13 cellular contexts compared by ENCODE assay signal in genomic region chr3:112794622-112795172, GRCh38. TPM values are rescaled to one million over a fixed set of nuclear protein-coding genes. Genes with fewer than 3 reads are reported as not detected.
DNase-seq lines count a peak whose midpoint lies in the region; ATAC-seq, FAIRE-seq and TF ChIP-seq lines count a peak whose summit lies in the region.
"Had no signal": no experiment of that assay in that cellular context is flagged by ENCODE, and none has a peak within 500 bp of the region (broad histone marks: within the 10 kb centered on the region; RNA-seq: fewer than 3 reads in every experiment).

No MANE protein-coding gene starts in this region.

- H3K9ac ChIP-seq in keratinocyte (ENCODE audit: control insufficient read depth, extremely low read depth, insufficient read depth, low read length) = no peak overlapping the region
- H3K9ac ChIP-seq: KMS-11 had no signal

- H3K9me3 Mint-ChIP-seq in stimulated activated naive B cell treated with anti-CD40 and anti-IgM and Interleukin-4, amounts not matched to agents 10 μg/mL and 1 μg/mL and 100 μg/mL, for 72 hours = no peaks in the 10 kb centered on the region

- dilution Hi-C loops in keratinocyte (cut with MboI; ENCODE audit: extremely low pct_ligation_motif_present, low sequenced_read_pairs) = no loop called here

- peak; percentile 60 for DNase-seq in SIG-M5 treated with dmso at 0.1 percent for 504 hours (lab: John Stamatoyannopoulos, UW; ENCODE audit: unreplicated experiment)
- no peak for DNase-seq in SIG-M5 (lab: John Stamatoyannopoulos, UW)
- DNase-seq in SK-N-DZ (ENCODE audit: low spot score) = peak; percentile 22
- DNase-seq in keratinocyte (ENCODE audit: low read depth, low spot score) = no peak
- DNase-seq in stimulated activated naive B cell treated with anti-CD40 and anti-IgM and Interleukin-4, amounts not matched to agents 10 μg/mL and 1 μg/mL and 100 μg/mL, for 72 hours = no peak
- no peak for DNase-seq in middle frontal gyrus (ENCODE audit: extremely low spot score, low spot score)
- DNase-seq: amygdala; effector CD4-positive, alpha-beta T cell; EL; NCI-H510A treated with DMSO at 0.1 percent for 48 hours had no signal

- H3K4me1 ChIP-seq in keratinocyte (ENCODE audit: control insufficient read depth, extremely low read depth, insufficient read depth, low read length) = peaks cover under 1% of the 10 kb centered on the region

- no peak for TF ChIP-seq CTCF in keratinocyte (optimal IDR thresholded peaks at IDR 0.05 in 1 of 3, IDR thresholded peaks at IDR 0.05 in 1 of 3, conservative IDR thresholded peaks at IDR 0.05 in 1 of 3; ENCODE audit: extremely low read depth in 1 of 3, insufficient read depth in 2 of 3, low read length in 3 of 3)

- H3K4me1 Mint-ChIP-seq in stimulated activated naive B cell treated with anti-CD40 and anti-IgM and Interleukin-4, amounts not matched to agents 10 μg/mL and 1 μg/mL and 100 μg/mL, for 72 hours = peaks cover 18 to 22% of the 10 kb centered on the region in 2 donors

- H3K79me2 ChIP-seq in keratinocyte (ENCODE audit: control insufficient read depth, insufficient read depth, low read length) = no peaks in the 10 kb centered on the region

- H3K4me3 ChIP-seq in keratinocyte (ENCODE audit: control insufficient read depth in 2 of 3, extremely low read depth in 1 of 3, insufficient read depth in 2 of 3, low read depth in 1 of 3, low read length in 3 of 3) = no peak overlapping the region

- H2AFZ ChIP-seq in keratinocyte (ENCODE audit: control insufficient read depth, low read length) = no peak overlapping the region

- no peaks in the 10 kb centered on the region for H3K36me3 ChIP-seq in keratinocyte (ENCODE audit: control insufficient read depth in 2 of 2, extremely low read depth in 1 of 2, insufficient read depth in 2 of 2, low read length in 2 of 2)

- no peak overlapping the region for H3K4me3 Mint-ChIP-seq in stimulated activated naive B cell treated with anti-CD40 and anti-IgM and Interleukin-4, amounts not matched to agents 10 μg/mL and 1 μg/mL and 100 μg/mL, for 72 hours

- no peak overlapping the region for H3K4me2 ChIP-seq in keratinocyte (ENCODE audit: control insufficient read depth, extremely low read depth, insufficient read depth, low read depth, low read length)
- H3K4me2 ChIP-seq: KMS-11 had no signal

- peak; percentile 41 to 55 for ATAC-seq in stimulated activated naive B cell treated with anti-CD40 and anti-IgM and Interleukin-4, amounts not matched to agents 10 μg/mL and 1 μg/mL and 100 μg/mL, for 72 hours (replicated peaks)
- ATAC-seq in HG02970 (IDR thresholded peaks at IDR 0.05; ENCODE audit: low FRiP score, unreplicated experiment) (no peak), GM19395 (IDR thresholded peaks at IDR 0.05; ENCODE audit: unreplicated experiment) (no peak)

- peak; percentile 29 for FAIRE-seq in keratinocyte (lab: Jason Lieb, UNC)

- H3K27ac ChIP-seq in keratinocyte (ENCODE audit: control insufficient read depth, insufficient read depth, low read length) = no peak overlapping the region
- H3K27ac ChIP-seq: KMS-11 had no signal

- H3K9me1 ChIP-seq in keratinocyte (ENCODE audit: control insufficient read depth, extremely low read depth, insufficient read depth, low read length) = no peaks in the 10 kb centered on the region

- H3K9me3 ChIP-seq in keratinocyte (ENCODE audit: control insufficient read depth, low read depth, low read length) = no peaks in the 10 kb centered on the region

- H4K20me1 ChIP-seq in keratinocyte (ENCODE audit: control insufficient read depth, extremely low read depth, insufficient read depth, low read length) = no peaks in the 10 kb centered on the region

- H3K27me3 Mint-ChIP-seq in stimulated activated naive B cell treated with anti-CD40 and anti-IgM and Interleukin-4, amounts not matched to agents 10 μg/mL and 1 μg/mL and 100 μg/mL, for 72 hours = no peaks in the 10 kb centered on the region

- no peaks in the 10 kb centered on the region for H3K36me3 Mint-ChIP-seq in stimulated activated naive B cell treated with anti-CD40 and anti-IgM and Interleukin-4, amounts not matched to agents 10 μg/mL and 1 μg/mL and 100 μg/mL, for 72 hours

- peak overlapping the region; percentile 31 for H3K27ac Mint-ChIP-seq in stimulated activated naive B cell treated with anti-CD40 and anti-IgM and Interleukin-4, amounts not matched to agents 10 μg/mL and 1 μg/mL and 100 μg/mL, for 72 hours

- no peaks in the 10 kb centered on the region for H3K27me3 ChIP-seq in keratinocyte (ENCODE audit: control insufficient read depth, extremely low read depth, insufficient read depth, low read length)

RNA-seq across cellular contexts. Expression of gene CD200R1L, which starts 52.0 kb away (rescaled TPM):
- polyA plus RNA-seq in SK-N-DZ (2014; cell fraction: cytosol; rRNA removed) = not detected in 2 replicates
- polyA plus RNA-seq in SK-N-DZ (2014; cell fraction: nucleus; rRNA removed) = not detected in 2 replicates
- not detected in 3 replicates for polyA plus RNA-seq in keratinocyte
- not detected for polyA plus RNA-seq in keratinocyte (2011; ENCODE audit: low read depth)
- not detected in 2 replicates for polyA plus RNA-seq in keratinocyte (2011; cell fraction: cytosol; rRNA removed)
- not detected in 2 replicates for polyA plus RNA-seq in keratinocyte (2011; cell fraction: nucleus; rRNA removed)
- polyA plus RNA-seq in keratinocyte (2012; ENCODE audit: low replicate concordance) = not detected in 2 replicates
- not detected in 3 replicates for polyA minus RNA-seq in keratinocyte
- not detected for polyA minus RNA-seq in keratinocyte (2011; cell fraction: cytosol; rRNA and poly(A)+ RNA removed)
- polyA minus RNA-seq in keratinocyte (2011; cell fraction: nucleus; rRNA and poly(A)+ RNA removed) = not detected in 2 replicates

Comparison
In these comparisons a context has a peak if more than half of its experiments do, and no peak if none do; other contexts are left out.
1. DNase-seq: peak in SIG-M5 treated with dmso at 0.1 percent for 504 hours (single experiment) and SK-N-DZ (single experiment); none in SIG-M5 (single experiment), keratinocyte (single experiment), stimulated activated naive B cell treated with anti-CD40 and anti-IgM and Interleukin-4, amounts not matched to agents 10 μg/mL and 1 μg/mL and 100 μg/mL, for 72 hours (single experiment) and middle frontal gyrus (single experiment).
2. ATAC-seq: peak in stimulated activated naive B cell treated with anti-CD40 and anti-IgM and Interleukin-4, amounts not matched to agents 10 μg/mL and 1 μg/mL and 100 μg/mL, for 72 hours (2 of 2); none in HG02970 (single experiment) and GM19395 (single experiment).